Comparison of ENCODE assay signal across 8 cellular contexts in the genomic region with DNA sequence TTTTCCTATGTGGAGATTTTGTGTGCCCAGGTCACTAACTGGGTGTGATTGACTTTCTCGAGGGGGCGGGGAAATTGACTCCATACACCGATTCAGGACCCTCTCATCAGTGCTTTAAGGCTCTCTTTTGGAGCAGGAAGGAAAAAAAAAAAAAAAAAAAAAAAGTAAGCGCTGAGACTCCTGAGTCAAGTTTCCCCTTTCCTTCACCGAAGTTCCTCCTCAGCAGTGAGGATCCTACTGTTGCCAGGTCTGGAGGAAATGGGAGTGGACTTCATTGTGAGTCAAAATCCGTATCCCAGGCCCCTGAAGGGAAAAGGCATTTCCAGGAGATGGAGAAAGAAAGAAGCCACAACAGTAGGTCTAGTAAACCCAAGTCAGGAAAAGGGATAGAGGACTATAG. TPM values are rescaled to one million over a fixed set of nuclear protein-coding genes. Genes with fewer than 3 reads are reported as not detected.
DNase-seq lines count a peak whose midpoint lies in the region; ATAC-seq and TF ChIP-seq lines count a peak whose summit lies in the region.

No MANE protein-coding gene starts in this region.

- peaks cover 30% of the 10 kb centered on the region for H3K36me3 Mint-ChIP-seq in Calu3 (ENCODE audit: insufficient read depth, unreplicated experiment)

- peaks cover 34% of the 10 kb centered on the region for H3K4me1 Mint-ChIP-seq in Calu3 (ENCODE audit: low read depth, unreplicated experiment)

- H3K4me2 ChIP-seq in PC-9 (peak overlapping the region; percentile 82), osteoblast (ENCODE audit: insufficient read depth, low read length) (peak overlapping the region; percentile 82)

- H3K9me3 ChIP-seq in PC-9 (ENCODE audit: insufficient read depth, low read depth), result no peaks in the 10 kb centered on the region
- H3K9me3 ChIP-seq in esophagus (ENCODE audit: control insufficient read depth in 2 of 2, insufficient read depth in 1 of 2, low read depth in 1 of 2, low read length in 1 of 2), result no peaks in the 10 kb centered on the region
- H3K9me3 ChIP-seq in osteoblast (ENCODE audit: low read depth, low read length), result no peaks in the 10 kb centered on the region

- H3K27me3 ChIP-seq in PC-9 (ENCODE audit: insufficient read depth, low read depth), result no peaks in the 10 kb centered on the region
- H3K27me3 ChIP-seq in esophagus (ENCODE audit: control insufficient read depth in 1 of 2, insufficient read depth in 2 of 2, low read length in 2 of 2), result no peaks in the 10 kb centered on the region
- no peaks in the 10 kb centered on the region for H3K27me3 ChIP-seq in osteoblast (ENCODE audit: insufficient read depth, low read length)

- H3K27ac ChIP-seq in PC-9, result peak overlapping the region; percentile 71
- peak overlapping the region; percentile 30 to 90 for H3K27ac ChIP-seq in esophagus (ENCODE audit: low read depth in 2 of 2, low read length in 1 of 2)
- H3K27ac ChIP-seq in osteoblast (ENCODE audit: low read depth, low read length), result peak overlapping the region; percentile 97

- BruUV-seq in Calu3 (replicated peaks; lab: Mats Ljungman, UMichigan) (no TSS peak), PC-9 (replicated peaks; lab: Mats Ljungman, UMichigan) (no TSS peak)

- H3K79me2 ChIP-seq in PC-9 (ENCODE audit: low read depth) (peaks cover 59% of the 10 kb centered on the region), osteoblast (ENCODE audit: insufficient read depth, low read length) (peaks cover 67% of the 10 kb centered on the region)

- no peak for ATAC-seq in HG03571 (IDR thresholded peaks at IDR 0.05; ENCODE audit: unreplicated experiment)
- ATAC-seq in GM18858 (IDR thresholded peaks at IDR 0.05; ENCODE audit: unreplicated experiment), result no peak

- intact Hi-C loops in Calu3 (cut with micrococcal nuclease; ENCODE audit: unreplicated experiment) (loop anchor here (1.0 to 10.0 kb wide), 2 partner anchors 24 to 101 kb away; no protein-coding TSS in a partner anchor), PC-9 (cut with micrococcal nuclease; ENCODE audit: unreplicated experiment) (loop anchor here (10.0 kb wide), 1 partner anchor 191 kb away; a partner anchor contains a TSS)

- no peaks in the 10 kb centered on the region for H3K27me3 Mint-ChIP-seq in Calu3 (ENCODE audit: unreplicated experiment)

- H3K36me3 ChIP-seq in PC-9 (ENCODE audit: low read depth), result no peaks in the 10 kb centered on the region
- H3K36me3 ChIP-seq in esophagus (ENCODE audit: control insufficient read depth in 2 of 2, insufficient read depth in 2 of 2, low read length in 1 of 2), result no peaks in the 10 kb centered on the region
- H3K36me3 ChIP-seq in osteoblast (ENCODE audit: insufficient read depth, low read length), result no peaks in the 10 kb centered on the region

- H3K9me2 ChIP-seq in PC-9 (ENCODE audit: insufficient read depth), result no peaks in the 10 kb centered on the region

- H3K9me3 Mint-ChIP-seq in Calu3 (ENCODE audit: low read depth, unreplicated experiment), result no peaks in the 10 kb centered on the region

- in situ Hi-C loops in GM13976 (cut with MboI; ENCODE audit: low sequenced_read_pairs, unreplicated experiment), result no loop called here

- H3K4me3 Mint-ChIP-seq in Calu3 (ENCODE audit: low read depth, unreplicated experiment), result peak overlapping the region; percentile 83

- H3K4me3 ChIP-seq in PC-9, result peak overlapping the region; percentile 96
- H3K4me3 ChIP-seq in esophagus (ENCODE audit: low read depth in 1 of 2, low read length in 2 of 2), result peak overlapping the region; percentile 6 to 66
- H3K4me3 ChIP-seq in osteoblast (ENCODE audit: insufficient read depth, low read length), result peak overlapping the region; percentile 87

- H3K4me1 ChIP-seq in PC-9 (replicated peaks; ENCODE audit: insufficient read depth) (peaks cover 14% of the 10 kb centered on the region), esophagus (ENCODE audit: control insufficient read depth in 2 of 2, insufficient read depth in 2 of 2, low read length in 1 of 2) (peaks cover 3 to 4% of the 10 kb centered on the region in 2 donors), osteoblast (ENCODE audit: insufficient read depth, low read length) (peaks cover 52% of the 10 kb centered on the region)

- peak overlapping the region; percentile 92 for H2AFZ ChIP-seq in PC-9
- H2AFZ ChIP-seq in osteoblast (ENCODE audit: low read length), result no peak overlapping the region

- DNase-seq in Calu3 (no peak), PC-9 (peak; percentile 29 to 65), osteoblast (ENCODE audit: insufficient read length, low spot score, missing footprints) (no peak), hypothalamus (lab: John Stamatoyannopoulos, UW) (no peak), GM13976 (ENCODE audit: low spot score) (no peak)

- peak overlapping the region; percentile 62 for H3K27ac Mint-ChIP-seq in Calu3 (ENCODE audit: unreplicated experiment)

- POLR2A ChIA-PET in PC-9 (lab: Charles Lee; ENCODE audit: unreplicated experiment), result no interaction called here

- CTCF ChIA-PET in Calu3 (lab: Charles Lee), result interaction anchor here (0.6 to 1.7 kb wide), 3 partner anchors 24 to 200 kb away, joined by 3 to 13 read pairs (median 5); no protein-coding TSS in a partner anchor
- CTCF ChIA-PET in PC-9 (lab: Charles Lee), result no interaction called here

- peaks cover 6% of the 10 kb centered on the region; the same call in 1 of the 2 replicates for H3F3A ChIP-seq in PC-9 (ENCODE audit: insufficient read depth, low read depth)

- TF ChIP-seq CTCF in Calu3 (IDR thresholded peaks at IDR 0.05; ENCODE audit: unreplicated experiment) (no peak), PC-9 (conservative IDR thresholded peaks at IDR 0.05) (no peak), osteoblast (IDR thresholded peaks at IDR 0.05; ENCODE audit: extremely low read depth, low read depth, low read length) (no peak), GM13976 (IDR thresholded peaks at IDR 0.05; ENCODE audit: borderline replicate concordance, control extremely low read depth, extremely low read depth, insufficient read depth, missing control alignments) (no peak)

- no peaks in the 10 kb centered on the region for H4K20me1 ChIP-seq in PC-9 (ENCODE audit: insufficient read depth)
- H4K20me1 ChIP-seq in osteoblast (ENCODE audit: insufficient read depth, low read length), result peaks cover 10% of the 10 kb centered on the region

- WGBS in esophagus, 2 donors, result 2 to 9% methylated on average over 6 of the region's 6 CpGs

RNA-seq across cellular contexts. Expression of a gene that starts 1.4 kb away (rescaled TPM):
- 58.7 and 64.8 TPM in 2 replicates for total RNA-seq in Calu3 (2022)
- 77.0 and 85.0 TPM in 2 replicates for total RNA-seq in PC-9 (2021)
- polyA plus RNA-seq in esophagus, result 10 to 100 TPM; 12.0 to 13.4 TPM
- 166 and 179 TPM in 2 replicates for total RNA-seq in osteoblast

Comparison
In these comparisons a context has a peak if more than half of its experiments do, and no peak if none do; other contexts are left out.
1. DNase-seq: peak in PC-9 (2 of 2); none in Calu3 (single experiment), osteoblast (single experiment), hypothalamus (0 of 51) and GM13976 (single experiment).
2. H3K4me3 ChIP-seq: peak in every context shown above with its lines; median percentile 96 in PC-9; 87 in osteoblast; 36 in esophagus.
3. Peak in every context shown above with its lines, with median percentiles within 50 percentile points of each other: H3K27ac ChIP-seq.